Comparison of ENCODE assay signal across 1 cellular context in genomic region chr19:4457654-4458406, GRCh38.
TF ChIP-seq lines count a peak whose summit lies in the region.

Gene UBXN6 (minus strand): TSS chr19:4457794. CDS start chr19:4457697, 97 bp downstream.

TF ChIP-seq in HepG2, 621 proteins besides CTCF, POLR2A, EP300 and RAD21 (continued from another document and continues in another):
- no peak for TF ChIP-seq TMF1 (CRISPR knock-in tag; IDR thresholded peaks at IDR 0.05; ENCODE audit: low read depth)
- no peak for TF ChIP-seq AKAP8 (CRISPR knock-in tag; IDR thresholded peaks at IDR 0.05)
- TF ChIP-seq ZNF781 (CRISPR knock-in tag; IDR thresholded peaks at IDR 0.05; ENCODE audit: borderline replicate concordance, not compliant biosample characterization) = no peak
- peak; percentile 59 for TF ChIP-seq CREB1 (IDR thresholded peaks at IDR 0.05)
- no peak for TF ChIP-seq CREB1 (CRISPR knock-in tag; IDR thresholded peaks at IDR 0.05)
- peak; percentile 94 for TF ChIP-seq PHF20 (CRISPR knock-in tag; IDR thresholded peaks at IDR 0.05)
- no peak for TF ChIP-seq ONECUT2 (CRISPR knock-in tag; IDR thresholded peaks at IDR 0.05)
- no peak for TF ChIP-seq DZIP1 (CRISPR knock-in tag; IDR thresholded peaks at IDR 0.05)
- TF ChIP-seq, protein P1, sequence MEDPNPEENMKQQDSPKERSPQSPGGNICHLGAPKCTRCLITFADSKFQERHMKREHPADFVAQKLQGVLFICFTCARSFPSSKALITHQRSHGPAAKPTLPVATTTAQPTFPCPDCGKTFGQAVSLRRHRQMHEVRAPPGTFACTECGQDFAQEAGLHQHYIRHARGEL (CRISPR knock-in tag; IDR thresholded peaks at IDR 0.05) = no peak
- TF ChIP-seq, protein P2, sequence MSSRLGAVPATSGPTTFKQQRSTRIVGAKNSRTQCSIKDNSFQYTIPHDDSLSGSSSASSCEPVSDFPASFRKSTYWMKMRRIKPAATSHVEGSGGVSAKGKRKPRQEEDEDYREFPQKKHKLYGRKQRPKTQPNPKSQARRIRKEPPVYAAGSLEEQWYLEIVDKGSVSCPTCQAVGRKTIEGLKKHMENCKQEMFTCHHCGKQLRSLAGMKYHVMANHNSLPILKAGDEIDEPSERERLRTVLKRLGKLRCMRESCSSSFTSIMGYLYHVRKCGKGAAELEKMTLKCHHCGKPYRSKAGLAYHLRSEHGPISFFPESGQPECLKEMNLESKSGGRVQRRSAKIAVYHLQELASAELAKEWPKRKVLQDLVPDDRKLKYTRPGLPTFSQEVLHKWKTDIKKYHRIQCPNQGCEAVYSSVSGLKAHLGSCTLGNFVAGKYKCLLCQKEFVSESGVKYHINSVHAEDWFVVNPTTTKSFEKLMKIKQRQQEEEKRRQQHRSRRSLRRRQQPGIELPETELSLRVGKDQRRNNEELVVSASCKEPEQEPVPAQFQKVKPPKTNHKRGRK (CRISPR knock-in tag; IDR thresholded peaks at IDR 0.05) = no peak
- TF ChIP-seq HOXA7 (CRISPR knock-in tag; IDR thresholded peaks at IDR 0.05) = no peak
- no peak for TF ChIP-seq ZEB1 (IDR thresholded peaks at IDR 0.05; ENCODE audit: insufficient replicate concordance, low read depth)
- TF ChIP-seq, protein P3, sequence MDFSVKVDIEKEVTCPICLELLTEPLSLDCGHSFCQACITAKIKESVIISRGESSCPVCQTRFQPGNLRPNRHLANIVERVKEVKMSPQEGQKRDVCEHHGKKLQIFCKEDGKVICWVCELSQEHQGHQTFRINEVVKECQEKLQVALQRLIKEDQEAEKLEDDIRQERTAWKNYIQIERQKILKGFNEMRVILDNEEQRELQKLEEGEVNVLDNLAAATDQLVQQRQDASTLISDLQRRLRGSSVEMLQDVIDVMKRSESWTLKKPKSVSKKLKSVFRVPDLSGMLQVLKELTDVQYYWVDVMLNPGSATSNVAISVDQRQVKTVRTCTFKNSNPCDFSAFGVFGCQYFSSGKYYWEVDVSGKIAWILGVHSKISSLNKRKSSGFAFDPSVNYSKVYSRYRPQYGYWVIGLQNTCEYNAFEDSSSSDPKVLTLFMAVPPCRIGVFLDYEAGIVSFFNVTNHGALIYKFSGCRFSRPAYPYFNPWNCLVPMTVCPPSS (IDR thresholded peaks at IDR 0.05) = no peak
- no peak for TF ChIP-seq ZNF761 (CRISPR knock-in tag; conservative IDR thresholded peaks at IDR 0.05)
- peak; percentile 83 for TF ChIP-seq ERF (CRISPR knock-in tag; IDR thresholded peaks at IDR 0.05)
- TF ChIP-seq BHLHE40 (IDR thresholded peaks at IDR 0.05; ENCODE audit: low read length) = peak; percentile 82
- TF ChIP-seq SP2 (CRISPR knock-in tag; IDR thresholded peaks at IDR 0.05) = peak; percentile 89
- TF ChIP-seq RFXANK (CRISPR knock-in tag; IDR thresholded peaks at IDR 0.05) = no peak
- no peak for TF ChIP-seq CBX1 (IDR thresholded peaks at IDR 0.05; ENCODE audit: low read depth)
- TF ChIP-seq SNAPC4 (CRISPR knock-in tag; IDR thresholded peaks at IDR 0.05) = no peak
- TF ChIP-seq ZSCAN20 (CRISPR knock-in tag; IDR thresholded peaks at IDR 0.05; ENCODE audit: borderline replicate concordance) = no peak
- no peak for TF ChIP-seq ZBTB42 (CRISPR knock-in tag; IDR thresholded peaks at IDR 0.05)
- TF ChIP-seq, protein P4, sequence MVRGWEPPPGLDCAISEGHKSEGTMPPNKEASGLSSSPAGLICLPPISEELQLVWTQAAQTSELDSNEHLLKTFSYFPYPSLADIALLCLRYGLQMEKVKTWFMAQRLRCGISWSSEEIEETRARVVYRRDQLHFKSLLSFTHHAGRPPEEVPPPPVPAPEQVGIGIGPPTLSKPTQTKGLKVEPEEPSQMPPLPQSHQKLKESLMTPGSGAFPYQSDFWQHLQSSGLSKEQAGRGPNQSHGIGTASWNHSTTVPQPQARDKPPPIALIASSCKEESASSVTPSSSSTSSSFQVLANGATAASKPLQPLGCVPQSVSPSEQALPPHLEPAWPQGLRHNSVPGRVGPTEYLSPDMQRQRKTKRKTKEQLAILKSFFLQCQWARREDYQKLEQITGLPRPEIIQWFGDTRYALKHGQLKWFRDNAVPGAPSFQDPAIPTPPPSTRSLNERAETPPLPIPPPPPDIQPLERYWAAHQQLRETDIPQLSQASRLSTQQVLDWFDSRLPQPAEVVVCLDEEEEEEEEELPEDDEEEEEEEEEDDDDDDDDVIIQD (CRISPR knock-in tag; IDR thresholded peaks at IDR 0.05; ENCODE audit: low read depth) = no peak
- TF ChIP-seq E2F2 (CRISPR knock-in tag; IDR thresholded peaks at IDR 0.05; ENCODE audit: borderline replicate concordance) = no peak
- TF ChIP-seq ZNF350 (CRISPR knock-in tag; IDR thresholded peaks at IDR 0.05; ENCODE audit: borderline replicate concordance, low read depth) = peak; percentile 72
- TF ChIP-seq RAD51 (IDR thresholded peaks at IDR 0.05; ENCODE audit: borderline replicate concordance) = peak; percentile 63; the same call in 1 of the 2 replicates
- TF ChIP-seq ZMAT3 (CRISPR knock-in tag; conservative IDR thresholded peaks at IDR 0.05) = no peak
- TF ChIP-seq ASH2L (IDR thresholded peaks at IDR 0.05; ENCODE audit: insufficient read length, low read depth, low read length) = peak; percentile 4
- TF ChIP-seq TCF12 (IDR thresholded peaks at IDR 0.05) = no peak
- TF ChIP-seq TCF12 (CRISPR knock-in tag; IDR thresholded peaks at IDR 0.05) = no peak
- no peak for TF ChIP-seq NPAS2 (CRISPR knock-in tag; IDR thresholded peaks at IDR 0.05; ENCODE audit: borderline replicate concordance)
- no peak for TF ChIP-seq KAT2B (IDR thresholded peaks at IDR 0.05; ENCODE audit: borderline replicate concordance, low read depth, low read length)
- no peak for TF ChIP-seq ZNF577 (CRISPR knock-in tag; IDR thresholded peaks at IDR 0.05; ENCODE audit: borderline replicate concordance, low read depth)
- TF ChIP-seq SMAD3 (CRISPR knock-in tag; IDR thresholded peaks at IDR 0.05) = 0 out of 2 replicates have a peak, but pooled peaks have one; percentile 32
- no peak for TF ChIP-seq ZNF510 (CRISPR knock-in tag; IDR thresholded peaks at IDR 0.05; ENCODE audit: low read depth)
- TF ChIP-seq ARHGAP35 (CRISPR knock-in tag; IDR thresholded peaks at IDR 0.05; ENCODE audit: borderline replicate concordance) = no peak
- TF ChIP-seq, protein P5, sequence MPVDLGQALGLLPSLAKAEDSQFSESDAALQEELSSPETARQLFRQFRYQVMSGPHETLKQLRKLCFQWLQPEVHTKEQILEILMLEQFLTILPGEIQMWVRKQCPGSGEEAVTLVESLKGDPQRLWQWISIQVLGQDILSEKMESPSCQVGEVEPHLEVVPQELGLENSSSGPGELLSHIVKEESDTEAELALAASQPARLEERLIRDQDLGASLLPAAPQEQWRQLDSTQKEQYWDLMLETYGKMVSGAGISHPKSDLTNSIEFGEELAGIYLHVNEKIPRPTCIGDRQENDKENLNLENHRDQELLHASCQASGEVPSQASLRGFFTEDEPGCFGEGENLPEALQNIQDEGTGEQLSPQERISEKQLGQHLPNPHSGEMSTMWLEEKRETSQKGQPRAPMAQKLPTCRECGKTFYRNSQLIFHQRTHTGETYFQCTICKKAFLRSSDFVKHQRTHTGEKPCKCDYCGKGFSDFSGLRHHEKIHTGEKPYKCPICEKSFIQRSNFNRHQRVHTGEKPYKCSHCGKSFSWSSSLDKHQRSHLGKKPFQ (CRISPR knock-in tag; IDR thresholded peaks at IDR 0.05; ENCODE audit: insufficient replicate concordance) = no peak
- TF ChIP-seq SMARCE1 (IDR thresholded peaks at IDR 0.05; ENCODE audit: borderline replicate concordance) = no peak
- no peak for TF ChIP-seq ZNF850 (CRISPR knock-in tag; conservative IDR thresholded peaks at IDR 0.05)
- no peak for TF ChIP-seq ZNF138 (CRISPR knock-in tag; IDR thresholded peaks at IDR 0.05; ENCODE audit: low read depth)
- TF ChIP-seq NFE2 (CRISPR knock-in tag; IDR thresholded peaks at IDR 0.05) = no peak
- no peak for TF ChIP-seq KLF6 (CRISPR knock-in tag; IDR thresholded peaks at IDR 0.05)
- TF ChIP-seq HOXA5 (CRISPR knock-in tag; IDR thresholded peaks at IDR 0.05) = 0 out of 2 replicates have a peak, but pooled peaks have one; percentile 39
- peak; percentile 73 for TF ChIP-seq HCFC1 (IDR thresholded peaks at IDR 0.05; ENCODE audit: low read depth, low read length)
- no peak for TF ChIP-seq ZNF724P (CRISPR knock-in tag; IDR thresholded peaks at IDR 0.05; ENCODE audit: borderline replicate concordance)
- TF ChIP-seq ZC3H4 (CRISPR knock-in tag; IDR thresholded peaks at IDR 0.05; ENCODE audit: borderline replicate concordance) = 0 out of 2 replicates have a peak, but pooled peaks have one; percentile 72
